26 cellular contexts compared by ENCODE assay signal in the genomic region with DNA sequence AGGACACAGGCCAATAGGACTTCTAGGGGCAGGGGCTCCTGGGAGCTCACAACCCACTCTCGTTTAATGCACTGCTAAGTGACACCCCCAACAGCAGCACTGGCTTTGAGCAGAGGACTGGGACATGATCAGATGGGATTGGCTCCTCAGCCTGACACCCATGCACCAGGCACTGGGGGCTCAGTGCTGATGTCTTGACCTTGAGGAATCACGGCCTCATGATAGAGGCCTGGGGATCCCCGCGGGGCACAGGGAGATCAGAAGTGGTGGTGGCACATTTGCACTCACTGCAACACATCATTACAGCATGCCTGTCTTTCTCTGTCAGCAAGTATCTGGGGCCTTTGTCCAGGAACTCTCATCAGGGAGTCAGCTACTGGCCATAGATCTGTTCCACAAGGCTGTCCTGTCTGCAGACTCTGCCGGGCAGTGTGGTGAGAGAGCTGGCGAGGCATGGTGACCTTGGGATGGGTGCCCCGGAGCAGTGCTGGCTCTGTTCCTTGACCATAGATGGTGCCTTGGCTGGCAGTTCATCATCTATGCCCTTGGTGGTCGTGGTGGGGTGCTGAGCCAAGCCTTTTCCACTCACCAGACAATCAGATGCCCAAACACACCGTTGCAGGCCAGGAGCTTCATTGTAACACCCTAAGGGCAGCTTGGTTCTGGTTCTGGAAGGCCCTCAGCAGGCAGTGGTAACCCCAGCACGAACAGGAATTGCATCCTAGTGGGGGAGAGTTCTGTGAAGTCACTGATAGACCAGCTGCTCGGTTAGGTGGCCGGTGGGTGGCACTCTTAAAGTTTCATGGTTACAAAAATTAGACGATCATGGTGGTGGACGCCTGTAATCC.
"Had no signal": no experiment of that assay in that cellular context is flagged by ENCODE, and none has a peak within 500 bp of the region (broad histone marks: within the 10 kb centered on the region; RNA-seq: fewer than 3 reads in every experiment).

No MANE protein-coding gene starts in this region.

- H3K36me3 ChIP-seq: brain microvascular endothelial cell, esophagus muscularis mucosa, gastroesophageal sphincter, spleen, thyroid gland had no signal

- DNase-seq: activated B cell treated with CpG ODN at 0.5 μM for 24 hours; activated CD4-positive, alpha-beta memory T cell treated with anti-CD3 and anti-CD28 coated beads for 36 hours; activated CD4-positive, alpha-beta T cell treated with anti-CD3 and anti-CD28 coated beads for 4 hours; activated naive CD4-positive, alpha-beta T cell treated with anti-CD3 and anti-CD28 coated beads, Interleukin-2, amount 10 ng/mL, durations not matched to agents 7 days and 5 days; aorta; brain microvascular endothelial cell; cortex of kidney; effector CD4-positive, alpha-beta T cell; left colon; nucleus accumbens; spleen; stimulated activated CD4-positive, alpha-beta T cell treated with anti-CD3 and anti-CD28 coated beads, Interleukin-4, amount 100 ng/mL, for 4 hours; T-helper 1 cell; T-helper 9 cell; thyroid gland had no signal

- H3K27me3 Mint-ChIP-seq: activated B cell treated with CpG ODN at 0.5 μM for 24 hours; activated CD4-positive, alpha-beta memory T cell treated with anti-CD3 and anti-CD28 coated beads for 36 hours; activated naive CD8-positive, alpha-beta T cell treated with anti-CD3 and anti-CD28 coated beads, Interleukin-2, amount 50 U/mL, for 24 hours; natural killer cell treated with Interleukin-12 subunit alpha and Interleukin-12 subunit beta and Interleukin-15 and Interleukin-18, amount 100 ng/mL, for 72 hours; stimulated activated memory B cell treated with anti-CD40 and anti-IgM and Interleukin-4, amounts not matched to agents 10 μg/mL and 1 μg/mL and 100 μg/mL, for 72 hours had no signal

- H3K9me3 ChIP-seq: esophagus muscularis mucosa, gastroesophageal sphincter, spleen, thyroid gland had no signal

- FAIRE-seq: islet of Langerhans, urothelium cell line had no signal

- H3K4me3 Mint-ChIP-seq: activated B cell treated with CpG ODN at 0.5 μM for 24 hours; activated CD4-positive, alpha-beta memory T cell treated with anti-CD3 and anti-CD28 coated beads for 36 hours; activated naive CD4-positive, alpha-beta T cell treated with anti-CD3 and anti-CD28 coated beads, Interleukin-2, amount 10 ng/mL, durations not matched to agents 7 days and 5 days; activated naive CD8-positive, alpha-beta T cell treated with anti-CD3 and anti-CD28 coated beads, Interleukin-2, amount 50 U/mL, for 24 hours; activated T-cell treated with anti-CD3 and anti-CD28 coated beads, Interleukin-2, amount 50 U/mL, for 4 hours; mesothelial cell of epicardium; natural killer cell treated with Interleukin-12 subunit alpha and Interleukin-12 subunit beta and Interleukin-15 and Interleukin-18, amount 100 ng/mL, for 72 hours; stimulated activated memory B cell treated with anti-CD40 and anti-IgM and Interleukin-4, amounts not matched to agents 10 μg/mL and 1 μg/mL and 100 μg/mL, for 72 hours had no signal

- H3K4me2 ChIP-seq: hepatocyte had no signal

- H2AFZ ChIP-seq: hepatocyte had no signal

- H3K9me3 Mint-ChIP-seq: activated B cell treated with CpG ODN at 0.5 μM for 24 hours; activated CD4-positive, alpha-beta memory T cell treated with anti-CD3 and anti-CD28 coated beads for 36 hours; activated naive CD4-positive, alpha-beta T cell treated with anti-CD3 and anti-CD28 coated beads, Interleukin-2, amount 10 ng/mL, durations not matched to agents 7 days and 5 days; activated naive CD8-positive, alpha-beta T cell treated with anti-CD3 and anti-CD28 coated beads, Interleukin-2, amount 50 U/mL, for 24 hours; activated T-cell treated with anti-CD3 and anti-CD28 coated beads, Interleukin-2, amount 50 U/mL, for 4 hours; mesothelial cell of epicardium; natural killer cell treated with Interleukin-12 subunit alpha and Interleukin-12 subunit beta and Interleukin-15 and Interleukin-18, amount 100 ng/mL, for 72 hours; stimulated activated memory B cell treated with anti-CD40 and anti-IgM and Interleukin-4, amounts not matched to agents 10 μg/mL and 1 μg/mL and 100 μg/mL, for 72 hours had no signal

- H3K27ac ChIP-seq: brain microvascular endothelial cell, esophagus muscularis mucosa, gastroesophageal sphincter, hepatocyte, spleen, thyroid gland had no signal

- ATAC-seq: gastroesophageal sphincter; left colon; stimulated activated memory B cell treated with anti-CD40 and anti-IgM and Interleukin-4, amounts not matched to agents 10 μg/mL and 1 μg/mL and 100 μg/mL, for 72 hours had no signal

- H3K27me3 ChIP-seq: brain microvascular endothelial cell, esophagus muscularis mucosa, gastroesophageal sphincter, hepatocyte, spleen, thyroid gland had no signal

- H3K27ac Mint-ChIP-seq: activated B cell treated with CpG ODN at 0.5 μM for 24 hours; activated CD4-positive, alpha-beta memory T cell treated with anti-CD3 and anti-CD28 coated beads for 36 hours; activated naive CD4-positive, alpha-beta T cell treated with anti-CD3 and anti-CD28 coated beads, Interleukin-2, amount 10 ng/mL, durations not matched to agents 7 days and 5 days; activated naive CD8-positive, alpha-beta T cell treated with anti-CD3 and anti-CD28 coated beads, Interleukin-2, amount 50 U/mL, for 24 hours; mesothelial cell of epicardium; natural killer cell treated with Interleukin-12 subunit alpha and Interleukin-12 subunit beta and Interleukin-15 and Interleukin-18, amount 100 ng/mL, for 72 hours; stimulated activated memory B cell treated with anti-CD40 and anti-IgM and Interleukin-4, amounts not matched to agents 10 μg/mL and 1 μg/mL and 100 μg/mL, for 72 hours had no signal

- H3K36me3 Mint-ChIP-seq: activated CD4-positive, alpha-beta memory T cell treated with anti-CD3 and anti-CD28 coated beads for 36 hours; activated naive CD4-positive, alpha-beta T cell treated with anti-CD3 and anti-CD28 coated beads, Interleukin-2, amount 10 ng/mL, durations not matched to agents 7 days and 5 days; mesothelial cell of epicardium; natural killer cell treated with Interleukin-12 subunit alpha and Interleukin-12 subunit beta and Interleukin-15 and Interleukin-18, amount 100 ng/mL, for 72 hours; stimulated activated memory B cell treated with anti-CD40 and anti-IgM and Interleukin-4, amounts not matched to agents 10 μg/mL and 1 μg/mL and 100 μg/mL, for 72 hours had no signal

- H3K4me3 ChIP-seq: esophagus muscularis mucosa, gastroesophageal sphincter, hepatocyte, lung, spleen, thyroid gland had no signal
